Comparison of ENCODE assay signal across 28 cellular contexts in the genomic region with DNA sequence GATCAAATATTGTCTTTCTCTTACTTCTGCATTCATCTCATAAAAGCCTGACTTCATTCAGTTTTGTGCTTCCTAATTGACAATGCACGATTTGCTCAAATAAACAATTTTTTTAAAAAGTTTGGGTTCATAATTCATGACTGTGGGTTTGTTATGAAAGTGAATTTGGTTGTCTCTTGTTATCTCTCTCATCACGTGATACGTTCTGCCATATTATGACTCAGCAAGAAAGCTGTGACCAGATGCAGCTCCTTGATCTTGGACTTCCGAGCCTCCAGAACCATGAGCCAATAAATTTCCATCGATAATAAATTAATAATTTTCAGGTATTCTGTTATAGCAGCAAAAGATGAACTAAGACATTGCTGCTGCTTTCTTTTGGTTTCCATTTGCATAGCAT.
"Had no signal": no experiment of that assay in that cellular context is flagged by ENCODE, and none has a peak within 500 bp of the region (broad histone marks: within the 10 kb centered on the region; RNA-seq: fewer than 3 reads in every experiment).

No MANE protein-coding gene starts in this region.

- FAIRE-seq: astrocyte, RCC 7860, TTC549 had no signal

- H3K27ac Mint-ChIP-seq: activated CD4-positive, alpha-beta memory T cell treated with anti-CD3 and anti-CD28 coated beads, Interleukin-2, amount 10 ng/mL, durations not matched to agents 7 days and 5 days; activated CD4-positive, alpha-beta T cell treated with anti-CD3 and anti-CD28 coated beads for 36 hours; activated naive CD4-positive, alpha-beta T cell treated with anti-CD3 and anti-CD28 coated beads for 36 hours; activated naive CD8-positive, alpha-beta T cell; activated T-helper 17 cell treated with anti-CD3 and anti-CD28 coated beads, Interleukin-2, amount 50 U/mL, for 72 hours; brain; T-cell had no signal

- H3K27me3 Mint-ChIP-seq: activated CD4-positive, alpha-beta memory T cell treated with anti-CD3 and anti-CD28 coated beads, Interleukin-2, amount 10 ng/mL, durations not matched to agents 7 days and 5 days; activated CD4-positive, alpha-beta T cell treated with anti-CD3 and anti-CD28 coated beads for 36 hours; activated naive CD8-positive, alpha-beta T cell; activated T-helper 17 cell treated with anti-CD3 and anti-CD28 coated beads, Interleukin-2, amount 50 U/mL, for 72 hours; T-cell had no signal

- H3K4me3 ChIP-seq: SK-N-MC had no signal

- H3K4me3 Mint-ChIP-seq: activated CD4-positive, alpha-beta memory T cell treated with anti-CD3 and anti-CD28 coated beads, Interleukin-2, amount 10 ng/mL, durations not matched to agents 7 days and 5 days; activated CD4-positive, alpha-beta T cell treated with anti-CD3 and anti-CD28 coated beads for 36 hours; activated naive CD4-positive, alpha-beta T cell treated with anti-CD3 and anti-CD28 coated beads for 36 hours; activated naive CD8-positive, alpha-beta T cell; activated T-helper 17 cell treated with anti-CD3 and anti-CD28 coated beads, Interleukin-2, amount 50 U/mL, for 72 hours; brain; T-cell had no signal

- H3K27ac ChIP-seq: SK-N-MC, VCaP had no signal

- H3K9me3 Mint-ChIP-seq: activated naive CD4-positive, alpha-beta T cell treated with anti-CD3 and anti-CD28 coated beads for 36 hours; activated T-helper 17 cell treated with anti-CD3 and anti-CD28 coated beads, Interleukin-2, amount 50 U/mL, for 72 hours; brain had no signal

- DNase-seq: activated CD4-positive, alpha-beta memory T cell treated with anti-CD3 and anti-CD28 coated beads, Interleukin-2, amount 10 ng/mL, durations not matched to agents 7 days and 5 days; activated CD4-positive, alpha-beta T cell treated with anti-CD3 and anti-CD28 coated beads for 36 hours; activated CD4-positive, alpha-beta T cell treated with anti-CD3 and anti-CD28 coated beads, Interleukin-2, amount 50 U/mL, for 1 hour; activated gamma-delta T cell; activated naive CD4-positive, alpha-beta T cell treated with anti-CD3 and anti-CD28 coated beads for 36 hours; activated T-cell treated with anti-CD3 and anti-CD28 coated beads for 4 hours; activated T-cell treated with anti-CD3 and anti-CD28 coated beads, Interleukin-2, amount 50 U/mL, for 48 hours; amygdala; MM.1S; NCI-H1048; NCI-H146; NCI-H1930; NCI-H345; NCI-H510A treated with DMSO at 0.1 percent for 48 hours; NCI-H69; NK-92 treated with Interleukin-12 subunit alpha and Interleukin-12 subunit beta, amount 100 ng/mL, for 24 hours; SIG-M5; T-cell; T-helper 2 cell; T1000 had no signal

- H3K4me1 Mint-ChIP-seq: activated CD4-positive, alpha-beta memory T cell treated with anti-CD3 and anti-CD28 coated beads, Interleukin-2, amount 10 ng/mL, durations not matched to agents 7 days and 5 days; activated CD4-positive, alpha-beta T cell treated with anti-CD3 and anti-CD28 coated beads for 36 hours; activated T-helper 17 cell treated with anti-CD3 and anti-CD28 coated beads, Interleukin-2, amount 50 U/mL, for 72 hours; brain; T-cell had no signal

- H3K36me3 Mint-ChIP-seq: activated naive CD8-positive, alpha-beta T cell; brain; T-cell had no signal

- ATAC-seq: activated CD4-positive, alpha-beta T cell treated with anti-CD3 and anti-CD28 coated beads for 36 hours; activated T-helper 17 cell treated with anti-CD3 and anti-CD28 coated beads, Interleukin-2, amount 50 U/mL, for 72 hours; T-cell had no signal
